1 cellular context compared by ENCODE assay signal in the genomic region with DNA sequence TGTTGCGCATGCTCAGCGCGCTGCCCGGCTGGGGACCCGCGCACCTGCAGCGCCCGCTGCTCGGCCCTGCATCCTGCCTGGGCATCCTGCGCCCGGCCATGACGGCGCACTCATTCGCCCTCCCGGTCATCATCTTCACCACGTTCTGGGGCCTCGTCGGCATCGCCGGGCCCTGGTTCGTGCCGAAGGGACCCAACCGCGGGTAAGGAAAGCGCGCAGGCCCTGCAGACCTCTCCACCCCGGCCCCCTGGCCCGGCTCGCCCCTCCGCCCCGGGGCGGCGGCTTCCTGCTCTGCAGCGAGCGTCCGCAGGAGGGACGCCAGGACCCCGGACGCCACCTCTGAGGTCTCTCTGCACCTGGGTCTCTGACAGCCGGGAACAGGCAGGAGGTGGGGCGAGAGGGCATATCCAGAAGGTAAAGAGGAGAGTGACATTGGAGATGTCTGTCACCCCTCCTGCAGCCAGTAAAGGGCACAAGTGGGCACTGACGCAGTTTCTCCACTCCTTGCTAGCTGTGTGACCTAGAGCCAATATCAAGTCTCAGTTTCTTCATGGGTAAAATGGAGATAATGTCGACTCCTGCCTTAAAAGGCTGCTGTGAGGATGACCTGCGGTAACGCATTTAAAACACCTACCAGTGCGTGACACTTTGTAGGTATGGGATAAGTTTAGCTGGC.
A peak's percentile ranks its signal among the peaks of the same experiment; 100 is the strongest.
TF ChIP-seq lines count a peak whose summit lies in the region.

A gene (plus strand): TSS at position 2 of the 676 bp plus-strand sequence. CDS start 97 bp downstream, at position 99.

TF ChIP-seq in HepG2, 621 proteins besides CTCF, POLR2A, EP300 and RAD21 (continued from another document and continues in another):
- TF ChIP-seq, protein P1, sequence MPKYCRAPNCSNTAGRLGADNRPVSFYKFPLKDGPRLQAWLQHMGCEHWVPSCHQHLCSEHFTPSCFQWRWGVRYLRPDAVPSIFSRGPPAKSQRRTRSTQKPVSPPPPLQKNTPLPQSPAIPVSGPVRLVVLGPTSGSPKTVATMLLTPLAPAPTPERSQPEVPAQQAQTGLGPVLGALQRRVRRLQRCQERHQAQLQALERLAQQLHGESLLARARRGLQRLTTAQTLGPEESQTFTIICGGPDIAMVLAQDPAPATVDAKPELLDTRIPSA (CRISPR knock-in tag; IDR thresholded peaks at IDR 0.05; ENCODE audit: borderline replicate concordance), result no peak
- 0 out of 2 replicates have a peak, but pooled peaks have one; percentile 53 for TF ChIP-seq ZNF232 (CRISPR knock-in tag; IDR thresholded peaks at IDR 0.05; ENCODE audit: borderline replicate concordance)
- TF ChIP-seq, protein P2, sequence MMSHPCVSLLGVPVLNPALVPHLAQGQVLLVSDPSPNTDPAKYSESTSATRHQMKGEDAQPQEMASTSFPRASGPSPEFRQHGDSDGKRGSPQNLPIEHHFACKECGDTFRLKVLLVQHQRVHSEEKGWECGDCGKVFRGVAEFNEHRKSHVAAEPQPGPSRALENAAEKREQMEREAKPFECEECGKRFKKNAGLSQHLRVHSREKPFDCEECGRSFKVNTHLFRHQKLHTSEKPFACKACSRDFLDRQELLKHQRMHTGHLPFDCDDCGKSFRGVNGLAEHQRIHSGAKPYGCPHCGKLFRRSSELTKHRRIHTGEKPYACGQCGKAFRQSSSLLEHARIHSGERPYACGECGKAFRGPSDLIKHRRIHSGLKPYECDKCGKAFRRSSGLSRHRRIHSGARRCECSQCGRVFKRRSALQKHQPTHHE (CRISPR knock-in tag; IDR thresholded peaks at IDR 0.05; ENCODE audit: borderline replicate concordance), result 0 out of 2 replicates have a peak, but pooled peaks have one; percentile 71
- TF ChIP-seq, protein P3, sequence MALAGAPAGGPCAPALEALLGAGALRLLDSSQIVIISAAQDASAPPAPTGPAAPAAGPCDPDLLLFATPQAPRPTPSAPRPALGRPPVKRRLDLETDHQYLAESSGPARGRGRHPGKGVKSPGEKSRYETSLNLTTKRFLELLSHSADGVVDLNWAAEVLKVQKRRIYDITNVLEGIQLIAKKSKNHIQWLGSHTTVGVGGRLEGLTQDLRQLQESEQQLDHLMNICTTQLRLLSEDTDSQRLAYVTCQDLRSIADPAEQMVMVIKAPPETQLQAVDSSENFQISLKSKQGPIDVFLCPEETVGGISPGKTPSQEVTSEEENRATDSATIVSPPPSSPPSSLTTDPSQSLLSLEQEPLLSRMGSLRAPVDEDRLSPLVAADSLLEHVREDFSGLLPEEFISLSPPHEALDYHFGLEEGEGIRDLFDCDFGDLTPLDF (CRISPR knock-in tag; IDR thresholded peaks at IDR 0.05), result 0 out of 2 replicates have a peak, but pooled peaks have one; percentile 70
- TF ChIP-seq SETDB1 (CRISPR knock-in tag; IDR thresholded peaks at IDR 0.05; ENCODE audit: borderline replicate concordance), result no peak
- TF ChIP-seq PHF8 (CRISPR knock-in tag; IDR thresholded peaks at IDR 0.05), result peak; percentile 79
- no peak for TF ChIP-seq PTBP1 (IDR thresholded peaks at IDR 0.05; ENCODE audit: low read depth, low read length, poor library complexity, severe bottlenecking)
- peak; percentile 47; the same call in 1 of the 2 replicates for TF ChIP-seq YEATS2 (CRISPR knock-in tag; IDR thresholded peaks at IDR 0.05; ENCODE audit: borderline replicate concordance)
- TF ChIP-seq KLF13 (CRISPR knock-in tag; IDR thresholded peaks at IDR 0.05), result 0 out of 2 replicates have a peak, but pooled peaks have one; percentile 38
- TF ChIP-seq GLI4 (CRISPR knock-in tag; IDR thresholded peaks at IDR 0.05; ENCODE audit: borderline replicate concordance), result no peak
- TF ChIP-seq, protein P4, sequence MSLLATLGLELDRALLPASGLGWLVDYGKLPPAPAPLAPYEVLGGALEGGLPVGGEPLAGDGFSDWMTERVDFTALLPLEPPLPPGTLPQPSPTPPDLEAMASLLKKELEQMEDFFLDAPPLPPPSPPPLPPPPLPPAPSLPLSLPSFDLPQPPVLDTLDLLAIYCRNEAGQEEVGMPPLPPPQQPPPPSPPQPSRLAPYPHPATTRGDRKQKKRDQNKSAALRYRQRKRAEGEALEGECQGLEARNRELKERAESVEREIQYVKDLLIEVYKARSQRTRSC (CRISPR knock-in tag; IDR thresholded peaks at IDR 0.05; ENCODE audit: low read depth), result no peak
- TF ChIP-seq NR2C2 (CRISPR knock-in tag; IDR thresholded peaks at IDR 0.05; ENCODE audit: borderline replicate concordance), result no peak
- no peak for TF ChIP-seq ZNF33B (CRISPR knock-in tag; IDR thresholded peaks at IDR 0.05)
- TF ChIP-seq KAT8 (CRISPR knock-in tag; IDR thresholded peaks at IDR 0.05), result peak; percentile 59; the same call in 1 of the 2 replicates
- TF ChIP-seq, protein P5, sequence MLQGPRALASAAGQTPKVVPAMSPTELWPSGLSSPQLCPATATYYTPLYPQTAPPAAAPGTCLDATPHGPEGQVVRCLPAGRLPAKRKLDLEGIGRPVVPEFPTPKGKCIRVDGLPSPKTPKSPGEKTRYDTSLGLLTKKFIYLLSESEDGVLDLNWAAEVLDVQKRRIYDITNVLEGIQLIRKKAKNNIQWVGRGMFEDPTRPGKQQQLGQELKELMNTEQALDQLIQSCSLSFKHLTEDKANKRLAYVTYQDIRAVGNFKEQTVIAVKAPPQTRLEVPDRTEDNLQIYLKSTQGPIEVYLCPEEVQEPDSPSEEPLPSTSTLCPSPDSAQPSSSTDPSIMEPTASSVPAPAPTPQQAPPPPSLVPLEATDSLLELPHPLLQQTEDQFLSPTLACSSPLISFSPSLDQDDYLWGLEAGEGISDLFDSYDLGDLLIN (CRISPR knock-in tag; IDR thresholded peaks at IDR 0.05; ENCODE audit: borderline replicate concordance), result 0 out of 2 replicates have a peak, but pooled peaks have one; percentile 47
- TF ChIP-seq, protein P6, sequence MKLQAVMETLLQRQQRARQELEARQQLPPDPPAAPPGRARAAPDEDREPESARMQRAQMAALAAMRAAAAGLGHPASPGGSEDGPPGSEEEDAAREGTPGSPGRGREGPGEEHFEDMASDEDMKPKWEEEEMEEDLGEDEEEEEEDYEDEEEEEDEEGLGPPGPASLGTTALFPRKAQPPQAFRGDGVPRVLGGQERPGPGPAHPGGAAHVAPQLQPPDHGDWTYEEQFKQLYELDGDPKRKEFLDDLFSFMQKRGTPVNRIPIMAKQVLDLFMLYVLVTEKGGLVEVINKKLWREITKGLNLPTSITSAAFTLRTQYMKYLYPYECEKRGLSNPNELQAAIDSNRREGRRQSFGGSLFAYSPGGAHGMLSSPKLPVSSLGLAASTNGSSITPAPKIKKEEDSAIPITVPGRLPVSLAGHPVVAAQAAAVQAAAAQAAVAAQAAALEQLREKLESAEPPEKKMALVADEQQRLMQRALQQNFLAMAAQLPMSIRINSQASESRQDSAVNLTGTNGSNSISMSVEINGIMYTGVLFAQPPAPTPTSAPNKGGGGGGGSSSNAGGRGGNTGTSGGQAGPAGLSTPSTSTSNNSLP (IDR thresholded peaks at IDR 0.05; ENCODE audit: low read depth, low read length), result no peak
- TF ChIP-seq, protein P7, sequence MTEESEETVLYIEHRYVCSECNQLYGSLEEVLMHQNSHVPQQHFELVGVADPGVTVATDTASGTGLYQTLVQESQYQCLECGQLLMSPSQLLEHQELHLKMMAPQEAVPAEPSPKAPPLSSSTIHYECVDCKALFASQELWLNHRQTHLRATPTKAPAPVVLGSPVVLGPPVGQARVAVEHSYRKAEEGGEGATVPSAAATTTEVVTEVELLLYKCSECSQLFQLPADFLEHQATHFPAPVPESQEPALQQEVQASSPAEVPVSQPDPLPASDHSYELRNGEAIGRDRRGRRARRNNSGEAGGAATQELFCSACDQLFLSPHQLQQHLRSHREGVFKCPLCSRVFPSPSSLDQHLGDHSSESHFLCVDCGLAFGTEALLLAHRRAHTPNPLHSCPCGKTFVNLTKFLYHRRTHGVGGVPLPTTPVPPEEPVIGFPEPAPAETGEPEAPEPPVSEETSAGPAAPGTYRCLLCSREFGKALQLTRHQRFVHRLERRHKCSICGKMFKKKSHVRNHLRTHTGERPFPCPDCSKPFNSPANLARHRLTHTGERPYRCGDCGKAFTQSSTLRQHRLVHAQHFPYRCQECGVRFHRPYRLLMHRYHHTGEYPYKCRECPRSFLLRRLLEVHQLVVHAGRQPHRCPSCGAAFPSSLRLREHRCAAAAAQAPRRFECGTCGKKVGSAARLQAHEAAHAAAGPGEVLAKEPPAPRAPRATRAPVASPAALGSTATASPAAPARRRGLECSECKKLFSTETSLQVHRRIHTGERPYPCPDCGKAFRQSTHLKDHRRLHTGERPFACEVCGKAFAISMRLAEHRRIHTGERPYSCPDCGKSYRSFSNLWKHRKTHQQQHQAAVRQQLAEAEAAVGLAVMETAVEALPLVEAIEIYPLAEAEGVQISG (CRISPR knock-in tag; IDR thresholded peaks at IDR 0.05), result peak; percentile 47
- TF ChIP-seq, protein P8, sequence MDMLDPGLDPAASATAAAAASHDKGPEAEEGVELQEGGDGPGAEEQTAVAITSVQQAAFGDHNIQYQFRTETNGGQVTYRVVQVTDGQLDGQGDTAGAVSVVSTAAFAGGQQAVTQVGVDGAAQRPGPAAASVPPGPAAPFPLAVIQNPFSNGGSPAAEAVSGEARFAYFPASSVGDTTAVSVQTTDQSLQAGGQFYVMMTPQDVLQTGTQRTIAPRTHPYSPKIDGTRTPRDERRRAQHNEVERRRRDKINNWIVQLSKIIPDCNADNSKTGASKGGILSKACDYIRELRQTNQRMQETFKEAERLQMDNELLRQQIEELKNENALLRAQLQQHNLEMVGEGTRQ (IDR thresholded peaks at IDR 0.05; ENCODE audit: low read depth, low read length), result no peak
- TF ChIP-seq, protein P8 (CRISPR knock-in tag; IDR thresholded peaks at IDR 0.05; ENCODE audit: borderline replicate concordance), result no peak
- TF ChIP-seq SALL1 (CRISPR knock-in tag; IDR thresholded peaks at IDR 0.05), result 0 out of 2 replicates have a peak, but pooled peaks have one; percentile 30
- peak; percentile 81; the same call in 1 of the 2 replicates for TF ChIP-seq ZNF333 (CRISPR knock-in tag; IDR thresholded peaks at IDR 0.05; ENCODE audit: borderline replicate concordance)
- TF ChIP-seq TP53 (CRISPR knock-in tag; conservative IDR thresholded peaks at IDR 0.05), result 0 out of 2 replicates have a peak, but pooled peaks have one; percentile 23
- TF ChIP-seq SATB2 (CRISPR knock-in tag; IDR thresholded peaks at IDR 0.05), result 0 out of 2 replicates have a peak, but pooled peaks have one; percentile 71
- TF ChIP-seq, protein P9, sequence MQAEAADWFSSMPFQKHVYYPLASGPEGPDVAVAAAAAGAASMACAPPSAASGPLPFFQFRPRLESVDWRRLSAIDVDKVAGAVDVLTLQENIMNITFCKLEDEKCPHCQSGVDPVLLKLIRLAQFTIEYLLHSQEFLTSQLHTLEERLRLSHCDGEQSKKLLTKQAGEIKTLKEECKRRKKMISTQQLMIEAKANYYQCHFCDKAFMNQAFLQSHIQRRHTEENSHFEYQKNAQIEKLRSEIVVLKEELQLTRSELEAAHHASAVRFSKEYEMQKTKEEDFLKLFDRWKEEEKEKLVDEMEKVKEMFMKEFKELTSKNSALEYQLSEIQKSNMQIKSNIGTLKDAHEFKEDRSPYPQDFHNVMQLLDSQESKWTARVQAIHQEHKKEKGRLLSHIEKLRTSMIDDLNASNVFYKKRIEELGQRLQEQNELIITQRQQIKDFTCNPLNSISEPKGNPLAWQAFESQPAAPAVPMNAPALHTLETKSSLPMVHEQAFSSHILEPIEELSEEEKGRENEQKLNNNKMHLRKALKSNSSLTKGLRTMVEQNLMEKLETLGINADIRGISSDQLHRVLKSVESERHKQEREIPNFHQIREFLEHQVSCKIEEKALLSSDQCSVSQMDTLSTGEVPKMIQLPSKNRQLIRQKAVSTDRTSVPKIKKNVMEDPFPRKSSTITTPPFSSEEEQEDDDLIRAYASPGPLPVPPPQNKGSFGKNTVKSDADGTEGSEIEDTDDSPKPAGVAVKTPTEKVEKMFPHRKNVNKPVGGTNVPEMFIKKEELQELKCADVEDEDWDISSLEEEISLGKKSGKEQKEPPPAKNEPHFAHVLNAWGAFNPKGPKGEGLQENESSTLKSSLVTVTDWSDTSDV (CRISPR knock-in tag; IDR thresholded peaks at IDR 0.05), result no peak; the same call in 1 of the 2 replicates
- TF ChIP-seq, protein P10, sequence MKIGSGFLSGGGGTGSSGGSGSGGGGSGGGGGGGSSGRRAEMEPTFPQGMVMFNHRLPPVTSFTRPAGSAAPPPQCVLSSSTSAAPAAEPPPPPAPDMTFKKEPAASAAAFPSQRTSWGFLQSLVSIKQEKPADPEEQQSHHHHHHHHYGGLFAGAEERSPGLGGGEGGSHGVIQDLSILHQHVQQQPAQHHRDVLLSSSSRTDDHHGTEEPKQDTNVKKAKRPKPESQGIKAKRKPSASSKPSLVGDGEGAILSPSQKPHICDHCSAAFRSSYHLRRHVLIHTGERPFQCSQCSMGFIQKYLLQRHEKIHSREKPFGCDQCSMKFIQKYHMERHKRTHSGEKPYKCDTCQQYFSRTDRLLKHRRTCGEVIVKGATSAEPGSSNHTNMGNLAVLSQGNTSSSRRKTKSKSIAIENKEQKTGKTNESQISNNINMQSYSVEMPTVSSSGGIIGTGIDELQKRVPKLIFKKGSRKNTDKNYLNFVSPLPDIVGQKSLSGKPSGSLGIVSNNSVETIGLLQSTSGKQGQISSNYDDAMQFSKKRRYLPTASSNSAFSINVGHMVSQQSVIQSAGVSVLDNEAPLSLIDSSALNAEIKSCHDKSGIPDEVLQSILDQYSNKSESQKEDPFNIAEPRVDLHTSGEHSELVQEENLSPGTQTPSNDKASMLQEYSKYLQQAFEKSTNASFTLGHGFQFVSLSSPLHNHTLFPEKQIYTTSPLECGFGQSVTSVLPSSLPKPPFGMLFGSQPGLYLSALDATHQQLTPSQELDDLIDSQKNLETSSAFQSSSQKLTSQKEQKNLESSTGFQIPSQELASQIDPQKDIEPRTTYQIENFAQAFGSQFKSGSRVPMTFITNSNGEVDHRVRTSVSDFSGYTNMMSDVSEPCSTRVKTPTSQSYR (CRISPR knock-in tag; IDR thresholded peaks at IDR 0.05; ENCODE audit: borderline replicate concordance), result no peak
- TF ChIP-seq ZNF296 (CRISPR knock-in tag; conservative IDR thresholded peaks at IDR 0.05), result 0 out of 2 replicates have a peak, but pooled peaks have one; percentile 27
- TF ChIP-seq ZNF256 (CRISPR knock-in tag; conservative IDR thresholded peaks at IDR 0.05), result no peak
- no peak for TF ChIP-seq ZSCAN25 (CRISPR knock-in tag; IDR thresholded peaks at IDR 0.05)
